Comparison of ENCODE assay signal across 8 cellular contexts in the genomic region with DNA sequence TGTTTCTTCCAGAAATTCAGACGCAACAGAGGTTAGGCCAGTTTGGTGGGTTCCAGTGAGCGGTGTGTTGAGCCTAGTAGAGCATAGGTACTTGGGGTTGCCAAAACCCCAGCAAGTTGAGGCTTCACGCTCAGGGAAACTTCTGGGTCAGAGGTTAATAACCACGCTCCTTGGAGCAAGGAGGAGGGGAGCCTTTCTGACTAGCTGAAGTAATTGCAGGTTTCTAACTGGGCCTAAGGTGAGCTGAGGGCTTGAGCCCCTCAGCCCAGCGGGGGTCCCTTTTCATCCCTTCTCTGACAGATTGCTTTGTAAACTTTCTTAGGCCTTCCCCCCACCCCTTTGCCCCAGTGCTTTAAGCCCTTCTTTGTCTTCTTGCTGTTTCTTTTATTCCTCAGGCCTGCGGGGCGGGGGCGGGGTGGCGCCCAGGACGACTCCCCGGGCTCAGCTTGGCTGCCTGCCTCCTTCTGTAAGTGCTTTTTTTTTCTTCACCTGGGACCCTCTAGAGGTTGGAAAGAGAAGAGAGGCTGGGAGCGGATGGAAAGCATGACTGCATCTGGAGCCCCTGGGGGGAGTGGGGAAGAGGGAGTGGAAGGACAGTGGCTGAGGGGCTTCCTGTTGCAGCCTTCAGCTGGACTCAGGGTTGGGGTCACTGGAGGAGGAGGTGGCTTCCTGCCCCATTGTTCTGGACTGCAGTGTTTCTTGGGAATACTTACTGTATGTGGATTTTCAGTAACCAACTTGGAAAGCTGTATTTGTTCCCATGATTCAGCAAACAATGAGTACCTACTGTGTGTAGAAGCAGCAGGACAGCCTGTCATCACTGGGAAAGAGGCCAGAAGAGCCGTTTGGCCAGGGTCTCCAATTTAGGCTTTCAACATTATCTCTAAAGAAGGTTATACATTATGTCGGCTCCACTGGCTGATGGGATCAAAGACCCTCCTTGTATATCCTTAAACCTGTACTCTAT. TPM values are rescaled to one million over a fixed set of nuclear protein-coding genes. Genes with fewer than 3 reads are reported as not detected.
DNase-seq lines count a peak whose midpoint lies in the region; ATAC-seq and TF ChIP-seq lines count a peak whose summit lies in the region.

No MANE protein-coding gene starts in this region.

- 10 to 30% methylated on average over 5 to 9 of the region's 14 CpGs for WGBS in gastroesophageal sphincter (ENCODE audit: low coverage in 1 of 2), 2 donors

- no peak overlapping the region for H3K27ac Mint-ChIP-seq in T-cell
- H3K27ac Mint-ChIP-seq in effector memory CD8-positive, alpha-beta T cell = no peak overlapping the region

- TF ChIP-seq CTCF in gastroesophageal sphincter (IDR thresholded peaks at IDR 0.05) = no peak

- H3K4me1 ChIP-seq in gastroesophageal sphincter = peaks cover 5 to 52% (median 32%) of the 10 kb centered on the region in 3 donors
- H3K4me1 ChIP-seq in skeletal muscle satellite cell (ENCODE audit: control insufficient read depth, insufficient read depth, low read length) = peaks cover 34% of the 10 kb centered on the region

- H3K27ac ChIP-seq in gastroesophageal sphincter = peak overlapping the region in 3 of 4 donors; percentile 95 to 100 (median 99)

- CTCF ChIA-PET in HEK293T (lab: Yijun Ruan, JAX) = interaction anchor here (1.6 kb wide), 1 partner anchor 33 kb away, joined by 7 read pairs; no protein-coding TSS in a partner anchor
- CTCF ChIA-PET in T-cell (lab: Charles Lee) = interaction anchor here (0.6 to 1.2 kb wide), 4 partner anchors 18 to 408 kb away, joined by 3 to 4 read pairs (median 3); no protein-coding TSS in a partner anchor

- H3K27me3 ChIP-seq in gastroesophageal sphincter = no peaks in the 10 kb centered on the region
- no peaks in the 10 kb centered on the region for H3K27me3 ChIP-seq in skeletal muscle satellite cell (ENCODE audit: control insufficient read depth, insufficient read depth, low read length)

- no peak for ATAC-seq in T-cell (replicated peaks in 1 of 4)
- no peak for ATAC-seq in gastroesophageal sphincter
- no peak for ATAC-seq in effector memory CD8-positive, alpha-beta T cell (replicated peaks)
- ATAC-seq in GM21390 (IDR thresholded peaks at IDR 0.05; ENCODE audit: unreplicated experiment) = no peak

- no peak for TF ChIP-seq EP300 in gastroesophageal sphincter (IDR thresholded peaks at IDR 0.05)

- H3K4me1 Mint-ChIP-seq in T-cell = peaks cover 28 to 38% (median 33%) of the 10 kb centered on the region in 3 donors
- H3K4me1 Mint-ChIP-seq in effector memory CD8-positive, alpha-beta T cell (ENCODE audit: low read depth in 2 of 2) = peaks cover 21 to 33% of the 10 kb centered on the region in 2 donors

- H3K9me3 ChIP-seq in gastroesophageal sphincter = no peaks in the 10 kb centered on the region
- H3K9me3 ChIP-seq in skeletal muscle satellite cell (replicated peaks; ENCODE audit: low read length) = no peaks in the 10 kb centered on the region

- no peaks in the 10 kb centered on the region for H3K9me3 Mint-ChIP-seq in T-cell
- no peaks in the 10 kb centered on the region for H3K9me3 Mint-ChIP-seq in effector memory CD8-positive, alpha-beta T cell

- H3K9ac ChIP-seq in skeletal muscle satellite cell (ENCODE audit: low read depth, low read length) = peak overlapping the region; percentile 92

- peak; percentile 41 for DNase-seq in HEK293T (ENCODE audit: extremely low spot score)
- DNase-seq in T-cell = no peak
- DNase-seq in effector CD8-positive, alpha-beta T cell (lab: John Stamatoyannopoulos, UW) = no peak
- no peak for DNase-seq in effector memory CD8-positive, alpha-beta T cell
- DNase-seq in SW480 (ENCODE audit: low spot score) = no peak

- no peaks in the 10 kb centered on the region for H3K27me3 Mint-ChIP-seq in T-cell
- H3K27me3 Mint-ChIP-seq in effector memory CD8-positive, alpha-beta T cell = no peaks in the 10 kb centered on the region

- no peak for TF ChIP-seq POLR2A in gastroesophageal sphincter (IDR thresholded peaks at IDR 0.05)

- peaks cover 10% of the 10 kb centered on the region for H3K36me3 Mint-ChIP-seq in T-cell
- peaks cover 7% of the 10 kb centered on the region for H3K36me3 Mint-ChIP-seq in effector memory CD8-positive, alpha-beta T cell (ENCODE audit: insufficient read depth)

- H3K4me3 ChIP-seq in gastroesophageal sphincter = peak overlapping the region in 1 of 2 donors; percentile 64
- peak overlapping the region; percentile 85 for H3K4me3 ChIP-seq in skeletal muscle satellite cell (ENCODE audit: low read length)

- H3K36me3 ChIP-seq in gastroesophageal sphincter = peaks cover 0 to 9% of the 10 kb centered on the region in 2 donors
- H3K36me3 ChIP-seq in skeletal muscle satellite cell (ENCODE audit: insufficient read depth, low read length) = peaks cover 16% of the 10 kb centered on the region

- H3K4me2 ChIP-seq in skeletal muscle satellite cell (ENCODE audit: low read length) = peak overlapping the region; percentile 96

- peak overlapping the region in 2 of 3 donors; percentile 94 to 99 for H3K4me3 Mint-ChIP-seq in T-cell
- peak overlapping the region in 1 of 2 donors; percentile 40 for H3K4me3 Mint-ChIP-seq in effector memory CD8-positive, alpha-beta T cell

- POLR2A ChIA-PET in HEK293T (lab: Yijun Ruan, JAX) = interaction anchor here (4.8 kb wide), 1 partner anchor 26 kb away, joined by 97 read pairs; a partner anchor contains a TSS
- POLR2A ChIA-PET in T-cell (lab: Charles Lee) = no interaction called here

TF ChIP-seq in HEK293T, 16 proteins besides CTCF, POLR2A, EP300 and RAD21:
- TF ChIP-seq CTBP1 (IDR thresholded peaks at IDR 0.05; ENCODE audit: borderline replicate concordance) = no peak
- TF ChIP-seq ZNF384 (IDR thresholded peaks at IDR 0.05) = peak; percentile 67; the same call in 1 of the 2 replicates
- no peak for TF ChIP-seq HDGF (IDR thresholded peaks at IDR 0.05; ENCODE audit: borderline replicate concordance)

RNA-seq across cellular contexts. Expression of a gene that starts 1.4 kb away (rescaled TPM):
- total RNA-seq in T-cell (1 to 10 TPM; 4.6 to 9.8 (median 9.3) TPM), gastroesophageal sphincter (10 to 100 TPM; 14.9 to 18.8 (median 16.6) TPM)
- 10.6 and 12.0 TPM in 2 replicates for total RNA-seq in skeletal muscle satellite cell (2012; rRNA removed)

RNA-seq across cellular contexts. Expression of a gene that starts 26.9 kb away (rescaled TPM):
- 100 to 1,000 TPM in 4 of 5 donors, 10 to 100 TPM in 1; 98.2 to 122 (median 109) TPM for total RNA-seq in T-cell
- total RNA-seq in gastroesophageal sphincter = 10 to 100 TPM; 67.5 to 91.1 (median 73.6) TPM
- 47.4 and 60.6 TPM in 2 replicates for total RNA-seq in skeletal muscle satellite cell (2012; rRNA removed)

RNA-seq across cellular contexts. Expression of a gene that starts 53.5 kb away (rescaled TPM):
- total RNA-seq in T-cell = 10 to 100 TPM; 16.1 to 39.9 (median 32.4) TPM
- 10 to 100 TPM; 21.4 to 45.8 (median 26.6) TPM for total RNA-seq in gastroesophageal sphincter
- 2.0 and 2.2 TPM in 2 replicates for total RNA-seq in skeletal muscle satellite cell (2012; rRNA removed)
